Comparison of ENCODE assay signal across 10 cellular contexts in the genomic region with DNA sequence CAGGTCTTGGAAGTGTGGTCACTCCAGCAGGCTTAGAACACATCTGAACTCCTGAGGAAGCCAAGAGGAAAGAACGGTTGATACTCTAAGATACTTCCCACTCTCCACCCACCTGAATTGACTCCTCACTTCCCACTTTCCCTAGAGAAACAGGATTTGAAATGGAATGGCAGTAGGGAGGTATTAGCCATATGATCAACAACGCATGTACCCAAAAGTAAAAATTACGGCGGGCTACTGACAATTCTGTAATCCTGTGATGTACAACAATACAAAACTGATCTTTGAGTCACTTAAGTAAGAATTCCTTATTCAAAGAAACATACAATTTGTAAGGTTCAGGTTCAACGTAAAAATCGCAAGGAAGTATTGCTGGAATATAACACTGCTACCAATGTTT.
A peak's percentile ranks its signal among the peaks of the same experiment; 100 is the strongest.
DNase-seq lines count a peak whose midpoint lies in the region; ATAC-seq and TF ChIP-seq lines count a peak whose summit lies in the region.
"Had no signal": no experiment of that assay in that cellular context is flagged by ENCODE, and none has a peak within 500 bp of the region (broad histone marks: within the 10 kb centered on the region; RNA-seq: fewer than 3 reads in every experiment).

No MANE protein-coding gene starts in this region.

- no peaks in the 10 kb centered on the region for H3K27me3 ChIP-seq in stomach smooth muscle (ENCODE audit: control insufficient read depth in 1 of 2, insufficient read depth in 2 of 2, low read length in 2 of 2)

- no peak for ATAC-seq in HG02870 (IDR thresholded peaks at IDR 0.05; ENCODE audit: unreplicated experiment)
- ATAC-seq: left colon had no signal

- H3K27ac ChIP-seq in stomach smooth muscle (ENCODE audit: low read length) = no peak overlapping the region

- no peak for TF ChIP-seq CTCF in HFF-Myc (IDR thresholded peaks at IDR 0.05; ENCODE audit: low read depth, low read length, missing control alignments)
- no peak for TF ChIP-seq CTCF in cardiac fibroblast (IDR thresholded peaks at IDR 0.05; ENCODE audit: low read depth, low read length)

- H3K36me3 ChIP-seq in stomach smooth muscle (ENCODE audit: control insufficient read depth in 2 of 2, insufficient read depth in 2 of 2, low read length in 2 of 2) = peaks cover 7 to 10% of the 10 kb centered on the region in 2 donors

- H3K4me3 ChIP-seq in HFF-Myc (replicated peaks; ENCODE audit: low read depth, low read length) (peak overlapping the region; percentile 81), cardiac fibroblast (replicated peaks in 1 of 2; ENCODE audit: low read depth in 2 of 2, low read length in 2 of 2) (peak overlapping the region; percentile 73 to 97), stomach smooth muscle (ENCODE audit: low read length in 2 of 2) (peak overlapping the region; percentile 4 to 93)

- H3K4me1 ChIP-seq in stomach smooth muscle (ENCODE audit: control insufficient read depth, insufficient read depth, low read length) = peaks cover 9% of the 10 kb centered on the region

- peak overlapping the region in 1 of 2 donors; percentile 78 for H3K9ac ChIP-seq in stomach smooth muscle (ENCODE audit: low read length in 2 of 2)

- no peaks in the 10 kb centered on the region for H3K9me3 ChIP-seq in stomach smooth muscle (ENCODE audit: control insufficient read depth in 2 of 2, low read length in 2 of 2)

- DNase-seq in HFF-Myc (ENCODE audit: extremely low read depth, low read depth) = no peak
- peak; percentile 46 to 47 for DNase-seq in cardiac fibroblast (ENCODE audit: low read depth in 2 of 2)
- DNase-seq in kidney glomerular epithelial cell (lab: John Stamatoyannopoulos, UW) = peak; percentile 38
- DNase-seq in activated CD4-positive, alpha-beta T cell treated with anti-CD3 and anti-CD28 coated beads, Interleukin-2, amount 50 U/mL, for 1 hour = no peak
- no peak for DNase-seq in MV-4-11 (lab: John Stamatoyannopoulos, UW)
- DNase-seq in cerebellar nuclear complex (lab: John Stamatoyannopoulos, UW) = no peak
- DNase-seq: activated T-cell treated with anti-CD3 and anti-CD28 coated beads, Interleukin-2, amount 50 U/mL, for 48 hours had no signal

Comparison
In these comparisons a context has a peak if more than half of its experiments do, and no peak if none do; other contexts are left out.
1. DNase-seq: peak in cardiac fibroblast (2 of 2) and kidney glomerular epithelial cell (single experiment); none in HFF-Myc (single experiment), activated CD4-positive, alpha-beta T cell treated with anti-CD3 and anti-CD28 coated beads, Interleukin-2, amount 50 U/mL, for 1 hour (single experiment), MV-4-11 (single experiment) and cerebellar nuclear complex (0 of 2).
2. Peak in every context shown above with its lines, with median percentiles within 50 percentile points of each other: H3K4me3 ChIP-seq.